ENCODE assay signal across 19 cellular contexts in the genomic region with DNA sequence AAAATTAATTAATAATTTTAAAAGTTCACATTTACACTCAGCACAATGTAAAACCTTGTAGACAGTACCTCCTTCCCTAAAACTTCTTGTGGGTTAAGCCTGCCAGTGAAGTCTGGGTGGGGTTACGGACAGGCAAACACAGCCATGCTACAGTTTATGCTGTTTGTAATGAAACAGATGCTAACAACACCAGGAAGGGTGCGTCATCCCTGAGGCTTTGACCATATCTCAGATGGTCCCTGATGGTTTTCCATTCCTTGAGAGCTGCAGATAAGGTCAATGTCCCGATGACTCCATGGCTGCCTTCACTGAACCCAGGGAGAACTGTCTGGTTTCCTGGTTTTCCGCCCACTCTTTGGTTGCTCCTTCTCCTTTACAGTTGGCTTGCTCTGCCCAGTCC. TPM values are rescaled to one million over a fixed set of nuclear protein-coding genes. Genes with fewer than 3 reads are reported as not detected.
A peak's percentile ranks its signal among the peaks of the same experiment; 100 is the strongest.
DNase-seq lines count a peak whose midpoint lies in the region; ATAC-seq, FAIRE-seq and TF ChIP-seq lines count a peak whose summit lies in the region.
"Had no signal": no experiment of that assay in that cellular context is flagged by ENCODE, and none has a peak within 500 bp of the region (broad histone marks: within the 10 kb centered on the region; RNA-seq: fewer than 3 reads in every experiment).

No MANE protein-coding gene starts in this region.

- no peak for DNase-seq in T-helper 1 cell
- DNase-seq in bronchial epithelial cell (ENCODE audit: low read depth) = no peak
- DNase-seq in islet precursor cell = peak; percentile 52
- no peak for DNase-seq in cerebellar cortex (ENCODE audit: low spot score)
- no peak for DNase-seq in activated CD4-positive, alpha-beta T cell treated with anti-CD3 and anti-CD28 coated beads, Interleukin-2, amount 50 U/mL, for 48 hours
- DNase-seq in NOMO-1 treated with DMSO at 0.1 percent for 48 hours (lab: John Stamatoyannopoulos, UW; ENCODE audit: unreplicated experiment) = no peak
- DNase-seq: 8988T; CD4-positive, alpha-beta memory T cell; DMS79; IMR-90; Kasumi-1; NCI-H1436 treated with DMSO at 0.1 percent for 48 hours; NCI-H2081; NCI-H524; SHP77 treated with DMSO at 0.1 percent for 48 hours had no signal

- H3K4me3 Mint-ChIP-seq in T-helper 1 cell treated with Interleukin-12 subunit alpha and Interleukin-12 subunit beta and Interleukin-4 antibody, amounts not matched to agents 30 μg/mL and 1 μg/mL, for 36 hours = no peak overlapping the region
- H3K4me3 Mint-ChIP-seq: CD4-positive, alpha-beta memory T cell had no signal

- TF ChIP-seq CTCF in bronchial epithelial cell (IDR thresholded peaks at IDR 0.05; ENCODE audit: insufficient read depth, low read length, severe bottlenecking) = no peak

- no peak overlapping the region for H3K4me3 ChIP-seq in bronchial epithelial cell (ENCODE audit: low read depth, low read length)

- no peaks in the 10 kb centered on the region for H3K36me3 Mint-ChIP-seq in T-helper 1 cell treated with Interleukin-12 subunit alpha and Interleukin-12 subunit beta and Interleukin-4 antibody, amounts not matched to agents 30 μg/mL and 1 μg/mL, for 36 hours (ENCODE audit: low read depth)
- H3K36me3 Mint-ChIP-seq: CD4-positive, alpha-beta memory T cell had no signal

- H3K36me3 ChIP-seq in bronchial epithelial cell (ENCODE audit: control insufficient read depth, insufficient read depth, low read length) = no peaks in the 10 kb centered on the region

- peaks cover 6% of the 10 kb centered on the region for H3K4me1 Mint-ChIP-seq in T-helper 1 cell treated with Interleukin-12 subunit alpha and Interleukin-12 subunit beta and Interleukin-4 antibody, amounts not matched to agents 30 μg/mL and 1 μg/mL, for 36 hours (ENCODE audit: low read depth)

- peak; percentile 84 for FAIRE-seq in bronchial epithelial cell (lab: Jason Lieb, UNC)
- FAIRE-seq: G401.6, H54 had no signal

- H3K27me3 ChIP-seq in bronchial epithelial cell (ENCODE audit: control insufficient read depth, insufficient read depth, low read length) = no peaks in the 10 kb centered on the region

- ATAC-seq in HG03196 (IDR thresholded peaks at IDR 0.05; ENCODE audit: unreplicated experiment) = no peak

- peak overlapping the region; percentile 17 for H3K27ac Mint-ChIP-seq in T-helper 1 cell treated with Interleukin-12 subunit alpha and Interleukin-12 subunit beta and Interleukin-4 antibody, amounts not matched to agents 30 μg/mL and 1 μg/mL, for 36 hours
- H3K27ac Mint-ChIP-seq: CD4-positive, alpha-beta memory T cell had no signal

- H3K27me3 Mint-ChIP-seq in T-helper 1 cell treated with Interleukin-12 subunit alpha and Interleukin-12 subunit beta and Interleukin-4 antibody, amounts not matched to agents 30 μg/mL and 1 μg/mL, for 36 hours (ENCODE audit: low read depth) = peaks cover 9% of the 10 kb centered on the region

- peaks cover 4% of the 10 kb centered on the region for H3K9me3 Mint-ChIP-seq in T-helper 1 cell treated with Interleukin-12 subunit alpha and Interleukin-12 subunit beta and Interleukin-4 antibody, amounts not matched to agents 30 μg/mL and 1 μg/mL, for 36 hours

RNA-seq across cellular contexts. Expression of gene GAS7, which starts 29.1 kb away (rescaled TPM):
- 1.1 and 1.7 TPM in 2 replicates for total RNA-seq in bronchial epithelial cell
